25 cellular contexts compared by ENCODE assay signal in the genomic region with DNA sequence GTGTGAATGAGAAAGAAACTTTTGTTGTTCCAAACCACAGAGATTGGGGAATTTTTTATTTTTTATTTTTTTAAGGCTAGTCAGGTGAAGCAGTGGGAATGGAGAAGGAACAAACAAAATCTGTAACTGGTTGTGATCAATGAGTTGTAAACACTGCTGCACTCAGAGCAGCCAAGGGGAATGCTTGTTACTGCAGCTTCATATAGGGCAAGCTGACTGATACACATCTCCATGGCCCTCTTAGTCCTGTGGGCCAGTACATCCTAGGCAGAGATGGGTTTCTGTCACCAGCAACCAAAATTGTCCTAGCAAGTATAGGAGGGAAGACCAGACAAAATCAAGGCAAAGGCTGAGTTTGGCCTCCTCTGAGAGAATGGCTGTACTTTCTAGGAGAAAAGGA.
"Had no signal": no experiment of that assay in that cellular context is flagged by ENCODE, and none has a peak within 500 bp of the region (broad histone marks: within the 10 kb centered on the region; RNA-seq: fewer than 3 reads in every experiment).

No MANE protein-coding gene starts in this region.

- H3K9me3 ChIP-seq: esophagus squamous epithelium, gastrocnemius medialis, heart right ventricle, left lung, lower lobe of right lung, mucosa of descending colon had no signal

- H3K4me3 ChIP-seq: coronary artery, dorsolateral prefrontal cortex, esophagus squamous epithelium, gastrocnemius medialis, heart right ventricle, left lung, lower lobe of right lung, mucosa of descending colon had no signal

- H3K27ac ChIP-seq: coronary artery, dorsolateral prefrontal cortex, epithelial cell of prostate, esophagus squamous epithelium, gastrocnemius medialis, heart right ventricle, left lung, lower lobe of right lung had no signal

- H3K4me1 ChIP-seq: esophagus squamous epithelium, gastrocnemius medialis, heart right ventricle, left lung, lower lobe of right lung had no signal

- ATAC-seq: esophagus mucosa, gastrocnemius medialis, heart right ventricle, left cardiac atrium, left lung, left ventricle myocardium superior, lower lobe of right lung, mucosa of descending colon had no signal

- H3K27me3 ChIP-seq: left lung had no signal

- H3K36me3 ChIP-seq: esophagus squamous epithelium, gastrocnemius medialis, heart right ventricle, left lung, lower lobe of right lung had no signal

- FAIRE-seq: colon, islet of Langerhans, keratinocyte had no signal

- DNase-seq: dermis blood vessel endothelial cell; effector CD4-positive, alpha-beta T cell; effector memory CD4-positive, alpha-beta T cell; erythroblast; esophagus squamous epithelium; foreskin fibroblast; foreskin melanocyte; gastrocnemius medialis; glutamatergic neuron; head of caudate nucleus; heart right ventricle; hippocampal formation; left cardiac atrium; left lung; left ventricle myocardium superior; lower lobe of right lung; mesenchymal stem cell had no signal
